8 cellular contexts compared by ENCODE assay signal in genomic region chr5:40486437-40487270, GRCh38.
A peak's percentile ranks its signal among the peaks of the same experiment; 100 is the strongest.
DNase-seq lines count a peak whose midpoint lies in the region; ATAC-seq lines count a peak whose summit lies in the region.

No MANE protein-coding gene starts in this region.

- in situ Hi-C loops in SK-MEL-5 (cut with HindIII; ENCODE audit: low pct_unique_long_range_greater_than_20kb, low sequenced_read_pairs), result no loop called here

- H3K9me3 Mint-ChIP-seq in activated naive CD4-positive, alpha-beta T cell treated with anti-CD3 and anti-CD28 coated beads, Interleukin-2, amount 50 U/mL, for 24 hours, result no peaks in the 10 kb centered on the region

- DNase-seq in SK-MEL-5 (ENCODE audit: low read depth, low spot score) (peak; percentile 28), NCI-H1417 (lab: John Stamatoyannopoulos, UW) (no peak), 8988T (no peak), HPDE6-E6E7 (ENCODE audit: extremely low spot score) (no peak)
- peak; percentile 37 to 68 (median 41) for DNase-seq in stimulated activated CD4-positive, alpha-beta T cell treated with anti-CD3 and anti-CD28 coated beads, Interleukin-12 subunit alpha, Interleukin-12 subunit beta, amount 100 ng/mL, for 48 hours (ENCODE audit: low read depth in 2 of 3, low spot score in 1 of 3)

- peak overlapping the region; percentile 62 for H3K4me3 Mint-ChIP-seq in activated naive CD4-positive, alpha-beta T cell treated with anti-CD3 and anti-CD28 coated beads, Interleukin-2, amount 50 U/mL, for 24 hours

- peak overlapping the region; percentile 93 for H3K27ac Mint-ChIP-seq in activated naive CD4-positive, alpha-beta T cell treated with anti-CD3 and anti-CD28 coated beads, Interleukin-2, amount 50 U/mL, for 24 hours

- peaks cover 83% of the 10 kb centered on the region for H3K4me1 Mint-ChIP-seq in activated naive CD4-positive, alpha-beta T cell treated with anti-CD3 and anti-CD28 coated beads, Interleukin-2, amount 50 U/mL, for 24 hours

- ATAC-seq in GM18867 (IDR thresholded peaks at IDR 0.05; ENCODE audit: unreplicated experiment) (peak; percentile 46), HG03039 (IDR thresholded peaks at IDR 0.05; ENCODE audit: unreplicated experiment) (peak; percentile 40)

- no peaks in the 10 kb centered on the region for H3K27me3 Mint-ChIP-seq in activated naive CD4-positive, alpha-beta T cell treated with anti-CD3 and anti-CD28 coated beads, Interleukin-2, amount 50 U/mL, for 24 hours

- peaks cover 1% of the 10 kb centered on the region for H3K36me3 Mint-ChIP-seq in activated naive CD4-positive, alpha-beta T cell treated with anti-CD3 and anti-CD28 coated beads, Interleukin-2, amount 50 U/mL, for 24 hours

Comparison
In these comparisons a context has a peak if more than half of its experiments do, and no peak if none do; other contexts are left out.
1. DNase-seq: peak in SK-MEL-5 (single experiment) and stimulated activated CD4-positive, alpha-beta T cell treated with anti-CD3 and anti-CD28 coated beads, Interleukin-12 subunit alpha, Interleukin-12 subunit beta, amount 100 ng/mL, for 48 hours (3 of 3); none in NCI-H1417 (0 of 3), 8988T (single experiment) and HPDE6-E6E7 (single experiment).